Comparison of ENCODE assay signal across 26 cellular contexts in genomic region chr4:151522790-151523332, GRCh38.
"Had no signal": no experiment of that assay in that cellular context is flagged by ENCODE, and none has a peak within 500 bp of the region (broad histone marks: within the 10 kb centered on the region; RNA-seq: fewer than 3 reads in every experiment).

No MANE protein-coding gene starts in this region.

- H3K4me1 ChIP-seq: adrenal gland, parathyroid adenoma, right lobe of liver had no signal

- H3K9me3 ChIP-seq: adrenal gland, body of pancreas, heart left ventricle, right lobe of liver, thoracic aorta, uterus had no signal

- H3K4me3 ChIP-seq: adrenal gland, body of pancreas, coronary artery, dorsolateral prefrontal cortex, heart left ventricle, right lobe of liver, thoracic aorta, uterus had no signal

- ATAC-seq: activated CD8-positive, alpha-beta T cell treated with anti-CD3 and anti-CD28 coated beads for 36 hours; body of pancreas; esophagus mucosa; heart left ventricle; right lobe of liver; stimulated activated naive CD8-positive, alpha-beta T cell treated with anti-CD3 and anti-CD28 coated beads, Interleukin-15, Interleukin-2, amounts not matched to agents 100 U/mL and 50 U/mL, for 24 hours had no signal

- H3K4me1 Mint-ChIP-seq: activated B cell treated with CpG ODN at 0.5 μM for 24 hours, naive B cell had no signal

- H3K27ac ChIP-seq: adrenal gland, body of pancreas, coronary artery, dorsolateral prefrontal cortex, heart left ventricle, parathyroid adenoma, right lobe of liver, thoracic aorta, uterus had no signal

- H3K36me3 ChIP-seq: adrenal gland, heart left ventricle, right lobe of liver, thoracic aorta, uterus had no signal

- H3K36me3 Mint-ChIP-seq: activated naive CD8-positive, alpha-beta T cell treated with anti-CD3 and anti-CD28 coated beads for 36 hours; naive B cell; type B pancreatic cell had no signal

- H3K4me3 Mint-ChIP-seq: activated B cell treated with CpG ODN at 0.5 μM for 24 hours; activated CD8-positive, alpha-beta T cell treated with anti-CD3 and anti-CD28 coated beads for 36 hours; activated naive CD4-positive, alpha-beta T cell treated with anti-CD3 and anti-CD28 coated beads for 36 hours; activated naive CD8-positive, alpha-beta T cell treated with anti-CD3 and anti-CD28 coated beads for 36 hours; mesothelial cell of epicardium; naive B cell; neural crest cell; type B pancreatic cell had no signal

- H3K9ac ChIP-seq: parathyroid adenoma had no signal

- H2AFZ ChIP-seq: parathyroid adenoma had no signal

- H3K27me3 Mint-ChIP-seq: activated naive CD8-positive, alpha-beta T cell treated with anti-CD3 and anti-CD28 coated beads for 36 hours; type B pancreatic cell had no signal

- DNase-seq: activated B cell treated with CpG ODN at 0.5 μM for 24 hours; activated CD4-positive, alpha-beta T cell treated with anti-CD3 and anti-CD28 coated beads, Interleukin-2, amount 50 U/mL, for 1 hour; activated CD8-positive, alpha-beta T cell treated with anti-CD3 and anti-CD28 coated beads for 36 hours; activated effector memory CD4-positive, alpha-beta T cell treated with Interleukin-2 at 50 U/mL for 16 hours; activated naive CD4-positive, alpha-beta T cell treated with anti-CD3 and anti-CD28 coated beads for 36 hours; activated naive CD8-positive, alpha-beta T cell treated with anti-CD3 and anti-CD28 coated beads for 36 hours; adrenal gland; aorta; body of pancreas; dorsolateral prefrontal cortex; foreskin fibroblast; heart left ventricle; naive B cell; occipital lobe; right lobe of liver; stimulated activated CD4-positive, alpha-beta T cell treated with anti-CD3 and anti-CD28 coated beads, Interleukin-4, amount 100 ng/mL, for 1 hour; stimulated activated naive CD8-positive, alpha-beta T cell treated with anti-CD3 and anti-CD28 coated beads, Interleukin-15, Interleukin-2, amounts not matched to agents 100 U/mL and 50 U/mL, for 24 hours; T-helper 2 cell; uterus had no signal

- H3K27me3 ChIP-seq: adrenal gland, body of pancreas, dorsolateral prefrontal cortex, heart left ventricle, right lobe of liver, uterus had no signal

- H3K79me2 ChIP-seq: parathyroid adenoma had no signal

- H3K27ac Mint-ChIP-seq: activated B cell treated with CpG ODN at 0.5 μM for 24 hours; activated CD8-positive, alpha-beta T cell treated with anti-CD3 and anti-CD28 coated beads for 36 hours; activated naive CD4-positive, alpha-beta T cell treated with anti-CD3 and anti-CD28 coated beads for 36 hours; activated naive CD8-positive, alpha-beta T cell treated with anti-CD3 and anti-CD28 coated beads for 36 hours; mesothelial cell of epicardium; naive B cell; type B pancreatic cell had no signal

- H3K9me3 Mint-ChIP-seq: activated B cell treated with CpG ODN at 0.5 μM for 24 hours; activated CD8-positive, alpha-beta T cell treated with anti-CD3 and anti-CD28 coated beads for 36 hours; activated naive CD8-positive, alpha-beta T cell treated with anti-CD3 and anti-CD28 coated beads for 36 hours; mesothelial cell of epicardium; type B pancreatic cell had no signal
